In genomic region chr10:124380256-124380995, GRCh38 we compare ENCODE assay signal across 1 cellular context.
TF ChIP-seq lines count a peak whose summit lies in the region.

No MANE protein-coding gene starts in this region.

TF ChIP-seq in HepG2, 621 proteins besides CTCF, POLR2A, EP300 and RAD21:
- 0 out of 2 replicates have a peak, but pooled peaks have one; percentile 74 for TF ChIP-seq EZH2 (conservative IDR thresholded peaks at IDR 0.05; ENCODE audit: low read depth, low read length)
- TF ChIP-seq ZNF354B (CRISPR knock-in tag; IDR thresholded peaks at IDR 0.05), result no peak
- TF ChIP-seq ZBTB14 (CRISPR knock-in tag; IDR thresholded peaks at IDR 0.05), result no peak
- no peak for TF ChIP-seq FIP1L1 (IDR thresholded peaks at IDR 0.05; ENCODE audit: borderline replicate concordance, insufficient read depth, low read depth, low read length)
- TF ChIP-seq ZNF768 (CRISPR knock-in tag; IDR thresholded peaks at IDR 0.05), result no peak
- TF ChIP-seq ZNF556 (CRISPR knock-in tag; IDR thresholded peaks at IDR 0.05; ENCODE audit: borderline replicate concordance), result no peak
- TF ChIP-seq RBM39 (IDR thresholded peaks at IDR 0.05; ENCODE audit: low read depth, low read length, poor library complexity, severe bottlenecking), result no peak
- TF ChIP-seq ZNF263 (CRISPR knock-in tag; IDR thresholded peaks at IDR 0.05), result 0 out of 2 replicates have a peak, but pooled peaks have one; percentile 42
- no peak for TF ChIP-seq ZNF850 (CRISPR knock-in tag; conservative IDR thresholded peaks at IDR 0.05)
- TF ChIP-seq EEA1 (CRISPR knock-in tag; IDR thresholded peaks at IDR 0.05; ENCODE audit: borderline replicate concordance), result no peak
- no peak for TF ChIP-seq ZNF883 (CRISPR knock-in tag; IDR thresholded peaks at IDR 0.05; ENCODE audit: not compliant biosample characterization)
- TF ChIP-seq ZNF44 (CRISPR knock-in tag; IDR thresholded peaks at IDR 0.05), result no peak
- no peak for TF ChIP-seq RFX1 (IDR thresholded peaks at IDR 0.05)
- TF ChIP-seq PAXIP1 (CRISPR knock-in tag; conservative IDR thresholded peaks at IDR 0.05), result no peak
- no peak for TF ChIP-seq RFXANK (CRISPR knock-in tag; IDR thresholded peaks at IDR 0.05)
- TF ChIP-seq AKAP8 (CRISPR knock-in tag; IDR thresholded peaks at IDR 0.05), result no peak
- TF ChIP-seq PITX1 (CRISPR knock-in tag; IDR thresholded peaks at IDR 0.05), result no peak
